ENCODE assay signal across 13 cellular contexts in genomic region chrX:31988975-31989374, GRCh38.
DNase-seq lines count a peak whose midpoint lies in the region; ATAC-seq, FAIRE-seq and TF ChIP-seq lines count a peak whose summit lies in the region.
"Had no signal": no experiment of that assay in that cellular context is flagged by ENCODE, and none has a peak within 500 bp of the region (broad histone marks: within the 10 kb centered on the region; RNA-seq: fewer than 3 reads in every experiment).

No MANE protein-coding gene starts in this region.

- peak; percentile 23 for TF ChIP-seq CTCF in liver (IDR thresholded peaks at IDR 0.05; ENCODE audit: low read depth, low read length, missing input control)
- TF ChIP-seq CTCF in HepG2 (CRISPR knock-in tag; IDR thresholded peaks at IDR 0.05): no peak
- peak; percentile 42 for TF ChIP-seq CTCF in OCI-LY3 (IDR thresholded peaks at IDR 0.05; ENCODE audit: low read depth, low read length)
- peak; percentile 20 to 31 (median 26) for TF ChIP-seq CTCF in right lobe of liver (IDR thresholded peaks at IDR 0.05)

- no peaks in the 10 kb centered on the region for H3K27me3 Mint-ChIP-seq in activated CD4-positive, alpha-beta memory T cell treated with anti-CD3 and anti-CD28 coated beads, Interleukin-2, amount 10 ng/mL, durations not matched to agents 7 days and 5 days

- H3K27ac ChIP-seq in liver (ENCODE audit: low read depth in 1 of 2, low read length in 2 of 2) (no peak overlapping the region), HepG2 (ENCODE audit: extremely low read length, insufficient read depth, low read length) (no peak overlapping the region), OCI-LY3 (ENCODE audit: low read length) (no peak overlapping the region), right lobe of liver (no peak overlapping the region)

- no peaks in the 10 kb centered on the region for H3K4me1 Mint-ChIP-seq in activated CD4-positive, alpha-beta memory T cell treated with anti-CD3 and anti-CD28 coated beads, Interleukin-2, amount 10 ng/mL, durations not matched to agents 7 days and 5 days
- H3K4me1 Mint-ChIP-seq: CD8-positive, alpha-beta memory T cell had no signal

- H3K27me3 ChIP-seq in liver (ENCODE audit: control insufficient read depth in 4 of 4, insufficient read depth in 4 of 4, low read length in 3 of 4): no peaks in the 10 kb centered on the region
- no peaks in the 10 kb centered on the region for H3K27me3 ChIP-seq in HepG2 (ENCODE audit: control insufficient read depth in 1 of 2, insufficient read depth in 2 of 2, low read length in 2 of 2)
- no peaks in the 10 kb centered on the region for H3K27me3 ChIP-seq in OCI-LY3 (ENCODE audit: low read depth, low read length)
- H3K27me3 ChIP-seq in right lobe of liver: peaks cover 0 to 4% of the 10 kb centered on the region in 2 donors

- no peak overlapping the region for H3K27ac Mint-ChIP-seq in activated CD4-positive, alpha-beta memory T cell treated with anti-CD3 and anti-CD28 coated beads, Interleukin-2, amount 10 ng/mL, durations not matched to agents 7 days and 5 days
- H3K27ac Mint-ChIP-seq: CD8-positive, alpha-beta memory T cell had no signal

- H4K20me1 ChIP-seq in HepG2 (ENCODE audit: insufficient read depth, low read length) (no peaks in the 10 kb centered on the region), OCI-LY3 (ENCODE audit: insufficient read depth, low read length) (no peaks in the 10 kb centered on the region)

- H3K36me3 ChIP-seq in liver (ENCODE audit: control insufficient read depth in 4 of 4, insufficient read depth in 3 of 4, low read depth in 1 of 4, low read length in 3 of 4) (no peaks in the 10 kb centered on the region), HepG2 (replicated peaks in 1 of 2; ENCODE audit: control insufficient read depth in 1 of 2, insufficient read depth in 2 of 2, low read length in 2 of 2) (no peaks in the 10 kb centered on the region), OCI-LY3 (replicated peaks; ENCODE audit: low read depth, low read length) (no peaks in the 10 kb centered on the region), right lobe of liver (no peaks in the 10 kb centered on the region)

- TF ChIP-seq EP300 in HepG2 (IDR thresholded peaks at IDR 0.05; ENCODE audit: low read depth in 2 of 2, low read length in 2 of 2) (no peak), HepG2 (CRISPR knock-in tag; IDR thresholded peaks at IDR 0.05; ENCODE audit: borderline replicate concordance) (no peak)

- in situ Hi-C loops in HepG2 (cut with HindIII; ENCODE audit: extremely low pct_ligation_motif_present, low pct_unique_long_range_greater_than_20kb): no loop called here

- H2AFZ ChIP-seq in HepG2 (ENCODE audit: low read length) (no peak overlapping the region), OCI-LY3 (ENCODE audit: low read depth, low read length) (peak overlapping the region; percentile 96)

- TF ChIP-seq RAD21 in liver (IDR thresholded peaks at IDR 0.05): peak; percentile 35 to 71
- TF ChIP-seq RAD21 in HepG2 (CRISPR knock-in tag; IDR thresholded peaks at IDR 0.05): no peak

- DNase-seq in HepG2 (ENCODE audit: low spot score) (no peak), right lobe of liver (no peak), SK-N-DZ (ENCODE audit: low spot score) (no peak)
- DNase-seq in activated CD4-positive, alpha-beta memory T cell treated with anti-CD3 and anti-CD28 coated beads, Interleukin-2, amount 10 ng/mL, durations not matched to agents 7 days and 5 days: no peak
- DNase-seq: Caco-2; CD8-positive, alpha-beta memory T cell; DND-41; GF-D8 had no signal

- H3K79me2 ChIP-seq in HepG2 (ENCODE audit: insufficient read depth, low read length) (no peaks in the 10 kb centered on the region), OCI-LY3 (ENCODE audit: low read length) (no peaks in the 10 kb centered on the region)

- FAIRE-seq in HepG2 (lab: Jason Lieb, UNC): no peak
- FAIRE-seq: H54, HTR-8/SVneo had no signal

- no peaks in the 10 kb centered on the region for H3K36me3 Mint-ChIP-seq in activated CD4-positive, alpha-beta memory T cell treated with anti-CD3 and anti-CD28 coated beads, Interleukin-2, amount 10 ng/mL, durations not matched to agents 7 days and 5 days (ENCODE audit: low read depth)
- H3K36me3 Mint-ChIP-seq: CD8-positive, alpha-beta memory T cell had no signal

- H3K9me3 ChIP-seq in liver (ENCODE audit: control insufficient read depth in 4 of 4, low read length in 3 of 4): no peaks in the 10 kb centered on the region
- H3K9me3 ChIP-seq in HepG2 (ENCODE audit: low read length): no peaks in the 10 kb centered on the region
- H3K9me3 ChIP-seq in OCI-LY3 (ENCODE audit: insufficient read depth, low read length): no peaks in the 10 kb centered on the region
- no peaks in the 10 kb centered on the region for H3K9me3 ChIP-seq in right lobe of liver
- H3K9me3 ChIP-seq: Caco-2 had no signal

- H3K4me1 ChIP-seq in liver (ENCODE audit: control insufficient read depth in 4 of 4, insufficient read depth in 4 of 4, low read length in 3 of 4) (no peaks in the 10 kb centered on the region), HepG2 (ENCODE audit: insufficient read depth, low read length) (peaks cover 12% of the 10 kb centered on the region), OCI-LY3 (ENCODE audit: low read length) (no peaks in the 10 kb centered on the region), right lobe of liver (no peaks in the 10 kb centered on the region)
- H3K4me1 ChIP-seq: Caco-2 had no signal

- ATAC-seq in HepG2 (no peak), right lobe of liver (peak; percentile 61 to 85 (median 72)), HG03097 (IDR thresholded peaks at IDR 0.05; ENCODE audit: low FRiP score, unreplicated experiment) (no peak)

- H3K4me3 ChIP-seq in liver (ENCODE audit: low read depth in 1 of 3, low read length in 3 of 3): peak overlapping the region in 1 of 3 donors; percentile 6
- H3K4me3 ChIP-seq in HepG2 (replicated peaks in 1 of 3; ENCODE audit: insufficient read depth in 1 of 3, low read depth in 2 of 3, low read length in 3 of 3): no peak overlapping the region
- H3K4me3 ChIP-seq in OCI-LY3 (ENCODE audit: low read length): peak overlapping the region; percentile 46; the same call in 1 of the 2 replicates
- no peak overlapping the region for H3K4me3 ChIP-seq in right lobe of liver

- H3K9ac ChIP-seq in liver (ENCODE audit: low read depth in 1 of 2, low read length in 2 of 2) (no peak overlapping the region), HepG2 (ENCODE audit: insufficient read depth, low read depth, low read length) (no peak overlapping the region), OCI-LY3 (ENCODE audit: low read length) (no peak overlapping the region)

- H3K4me2 ChIP-seq in HepG2 (ENCODE audit: low read depth, low read length) (no peak overlapping the region), OCI-LY3 (ENCODE audit: low read length) (peak overlapping the region; percentile 60)

- peaks cover 6% of the 10 kb centered on the region for H3K9me3 Mint-ChIP-seq in activated CD4-positive, alpha-beta memory T cell treated with anti-CD3 and anti-CD28 coated beads, Interleukin-2, amount 10 ng/mL, durations not matched to agents 7 days and 5 days

- CTCF ChIA-PET in HepG2 (lab: Yijun Ruan, JAX; ENCODE audit: low intra/inter-chr PET ratio, low total read pairs): no interaction called here
- CTCF ChIA-PET in activated CD4-positive, alpha-beta memory T cell treated with anti-CD3 and anti-CD28 coated beads, Interleukin-2, amount 10 ng/mL, durations not matched to agents 7 days and 5 days (lab: Charles Lee): no interaction called here

- POLR2A ChIA-PET in HepG2 (lab: Yijun Ruan, JAX): no interaction called here
- POLR2A ChIA-PET in activated CD4-positive, alpha-beta memory T cell treated with anti-CD3 and anti-CD28 coated beads, Interleukin-2, amount 10 ng/mL, durations not matched to agents 7 days and 5 days (lab: Charles Lee): no interaction called here

- intact Hi-C loops in HepG2 (cut with micrococcal nuclease; ENCODE audit: unreplicated experiment) (no loop called here), right lobe of liver (cut with DNase I) (no loop called here)

- no peak overlapping the region for H3K4me3 Mint-ChIP-seq in activated CD4-positive, alpha-beta memory T cell treated with anti-CD3 and anti-CD28 coated beads, Interleukin-2, amount 10 ng/mL, durations not matched to agents 7 days and 5 days
- H3K4me3 Mint-ChIP-seq: CD8-positive, alpha-beta memory T cell had no signal

- BruUV-seq in HepG2 (replicated peaks; lab: Mats Ljungman, UMichigan): no TSS peak

- 46% methylated on average over 5 of the region's 5 CpGs for WGBS in liver
- 8% methylated on average over 5 of the region's 5 CpGs for WGBS in HepG2 (ENCODE audit: low lambda C conversion rate)
- 38% methylated on average over 5 of the region's 5 CpGs for WGBS in right lobe of liver (ENCODE audit: insufficient coverage, low coverage, low lambda C conversion rate, missing lambda C conversion rate)

- TF ChIP-seq POLR2A in HepG2 (IDR thresholded peaks at IDR 0.05; ENCODE audit: insufficient read depth in 1 of 2, low read depth in 2 of 2, low read length in 2 of 2) (no peak), right lobe of liver (IDR thresholded peaks at IDR 0.05) (no peak)

TF ChIP-seq in liver, 16 proteins besides CTCF, POLR2A, EP300 and RAD21:
- TF ChIP-seq HNF4A (conservative IDR thresholded peaks at IDR 0.05): peak in 1 of 2 donors; percentile 51
- TF ChIP-seq YY1 (IDR thresholded peaks at IDR 0.05): no peak
- TF ChIP-seq HNF4G (IDR thresholded peaks at IDR 0.05): no peak
- TF ChIP-seq MAX (IDR thresholded peaks at IDR 0.05): no peak
- no peak for TF ChIP-seq NR2F2 (IDR thresholded peaks at IDR 0.05)
- TF ChIP-seq RXRA (IDR thresholded peaks at IDR 0.05): no peak

TF ChIP-seq in HepG2, 621 proteins besides CTCF, POLR2A, EP300 and RAD21:
- TF ChIP-seq ZNF672 (CRISPR knock-in tag; IDR thresholded peaks at IDR 0.05): no peak
- TF ChIP-seq ZNF484 (CRISPR knock-in tag; IDR thresholded peaks at IDR 0.05; ENCODE audit: borderline replicate concordance, low read depth): no peak
- no peak for TF ChIP-seq ZNF556 (CRISPR knock-in tag; IDR thresholded peaks at IDR 0.05; ENCODE audit: borderline replicate concordance)
- no peak for TF ChIP-seq HIVEP1 (CRISPR knock-in tag; IDR thresholded peaks at IDR 0.05)
- no peak for TF ChIP-seq ZNF350 (CRISPR knock-in tag; IDR thresholded peaks at IDR 0.05; ENCODE audit: borderline replicate concordance, low read depth)
- no peak for TF ChIP-seq RFX3 (CRISPR knock-in tag; IDR thresholded peaks at IDR 0.05)
- TF ChIP-seq ZFP41 (CRISPR knock-in tag; IDR thresholded peaks at IDR 0.05; ENCODE audit: borderline replicate concordance): no peak
- no peak for TF ChIP-seq ZNF343 (CRISPR knock-in tag; IDR thresholded peaks at IDR 0.05)
- no peak for TF ChIP-seq ZNF136 (CRISPR knock-in tag; IDR thresholded peaks at IDR 0.05; ENCODE audit: low read depth)

Comparison
In these comparisons a context has a peak if more than half of its experiments do, and no peak if none do; other contexts are left out.
1. ATAC-seq: peak in right lobe of liver (4 of 4); none in HepG2 (single experiment) and HG03097 (single experiment).